In genomic region chr11:111878385-111878765, GRCh38 we compare ENCODE assay signal across 7 cellular contexts. TPM values are rescaled to one million over a fixed set of nuclear protein-coding genes. Genes with fewer than 3 reads are reported as not detected.
DNase-seq lines count a peak whose midpoint lies in the region; ATAC-seq and TF ChIP-seq lines count a peak whose summit lies in the region.
"Had no signal": no experiment of that assay in that cellular context is flagged by ENCODE, and none has a peak within 500 bp of the region (broad histone marks: within the 10 kb centered on the region; RNA-seq: fewer than 3 reads in every experiment).

No MANE protein-coding gene starts in this region.

- peaks cover 0 to 29% (median 0%) of the 10 kb centered on the region in 3 donors for H3K36me3 ChIP-seq in esophagus squamous epithelium

- H3K4me3 ChIP-seq in esophagus squamous epithelium = peak overlapping the region; percentile 41 to 75 (median 57)

- no peaks in the 10 kb centered on the region for H3K27me3 ChIP-seq in esophagus squamous epithelium

- no peak for TF ChIP-seq CTCF in esophagus squamous epithelium (IDR thresholded peaks at IDR 0.05)

- peaks cover 13% of the 10 kb centered on the region for H3K4me1 Mint-ChIP-seq in stimulated activated memory B cell treated with anti-CD40 and anti-IgM and Interleukin-4, amounts not matched to agents 10 μg/mL and 1 μg/mL and 100 μg/mL, for 72 hours

- no peak for ATAC-seq in stimulated activated memory B cell treated with anti-CD40 and anti-IgM and Interleukin-4, amounts not matched to agents 10 μg/mL and 1 μg/mL and 100 μg/mL, for 72 hours

- DNase-seq in NCI-H2227 treated with DMSO at 0.1 percent for 48 hours (lab: John Stamatoyannopoulos, UW) = peak; percentile 33
- no peak for DNase-seq in NCI-H2227 (lab: John Stamatoyannopoulos, UW; ENCODE audit: unreplicated experiment)
- peak; percentile 31 for DNase-seq in NCI-H128 (lab: John Stamatoyannopoulos, UW; ENCODE audit: unreplicated experiment)
- DNase-seq in esophagus squamous epithelium (lab: John Stamatoyannopoulos, UW) = no peak
- DNase-seq in germinal center (ENCODE audit: low spot score) = no peak

- H3K27ac ChIP-seq in esophagus squamous epithelium = peak overlapping the region; percentile 93 to 96 (median 94)

- 0% methylated on average over 8 to 10 of the region's 10 CpGs for WGBS in esophagus squamous epithelium, 2 donors

- H3K4me1 ChIP-seq in esophagus squamous epithelium = peaks cover 6 to 23% (median 7%) of the 10 kb centered on the region in 3 donors

- no peak for TF ChIP-seq POLR2A in esophagus squamous epithelium (IDR thresholded peaks at IDR 0.05)

- H3K36me3 Mint-ChIP-seq in stimulated activated memory B cell treated with anti-CD40 and anti-IgM and Interleukin-4, amounts not matched to agents 10 μg/mL and 1 μg/mL and 100 μg/mL, for 72 hours = peaks cover 10% of the 10 kb centered on the region

- intact Hi-C loops in esophagus squamous epithelium (cut with DNase I) = loop anchor here (5.0 to 10.0 kb wide), 2 partner anchors 46 to 99 kb away; no protein-coding TSS in a partner anchor

- H3K27ac Mint-ChIP-seq in stimulated activated memory B cell treated with anti-CD40 and anti-IgM and Interleukin-4, amounts not matched to agents 10 μg/mL and 1 μg/mL and 100 μg/mL, for 72 hours = peak overlapping the region; percentile 97

- no peaks in the 10 kb centered on the region for H3K27me3 Mint-ChIP-seq in stimulated activated memory B cell treated with anti-CD40 and anti-IgM and Interleukin-4, amounts not matched to agents 10 μg/mL and 1 μg/mL and 100 μg/mL, for 72 hours

- H3K9me3 Mint-ChIP-seq in stimulated activated memory B cell treated with anti-CD40 and anti-IgM and Interleukin-4, amounts not matched to agents 10 μg/mL and 1 μg/mL and 100 μg/mL, for 72 hours = no peaks in the 10 kb centered on the region

- H3K9me3 ChIP-seq in esophagus squamous epithelium = no peaks in the 10 kb centered on the region

- H3K4me3 Mint-ChIP-seq in stimulated activated memory B cell treated with anti-CD40 and anti-IgM and Interleukin-4, amounts not matched to agents 10 μg/mL and 1 μg/mL and 100 μg/mL, for 72 hours = peak overlapping the region; percentile 97

RNA-seq across cellular contexts. Expression of gene FDXACB1, which starts 0.6 kb away (rescaled TPM):
- total RNA-seq in esophagus squamous epithelium = 1 to 10 TPM; 1.1 to 3.3 (median 2.8) TPM

RNA-seq across cellular contexts. Expression of gene CFAP68, which starts 1.0 kb away (rescaled TPM):
- 10 to 100 TPM; 12.7 to 28.8 (median 17.7) TPM for total RNA-seq in esophagus squamous epithelium

RNA-seq across cellular contexts. Expression of gene ALG9, which starts 7.0 kb away (rescaled TPM):
- total RNA-seq in esophagus squamous epithelium = 10 to 100 TPM; 18.7 to 29.4 (median 21.8) TPM

RNA-seq across cellular contexts. Expression of gene CRYAB, which starts 33.2 kb away (rescaled TPM):
- total RNA-seq in esophagus squamous epithelium = 10 to 100 TPM; 22.9 to 85.0 (median 45.2) TPM
- total RNA-seq: Daoy had no signal

RNA-seq across cellular contexts. Expression of gene HSPB2, which starts 34.2 kb away (rescaled TPM):
- under 1 TPM in 1 of 4 donors, not detected in 3; 0.19 TPM for total RNA-seq in esophagus squamous epithelium
- total RNA-seq: Daoy had no signal

Comparison
In these comparisons a context has a peak if more than half of its experiments do, and no peak if none do; other contexts are left out.
1. DNase-seq: peak in NCI-H2227 treated with DMSO at 0.1 percent for 48 hours (single experiment) and NCI-H128 (single experiment); none in NCI-H2227 (single experiment), esophagus squamous epithelium (single experiment) and germinal center (single experiment).